In genomic region chr14:100278702-100279101, GRCh38 we compare ENCODE assay signal across 8 cellular contexts. TPM values are rescaled to one million over a fixed set of nuclear protein-coding genes. Genes with fewer than 3 reads are reported as not detected.
DNase-seq lines count a peak whose midpoint lies in the region; ATAC-seq and TF ChIP-seq lines count a peak whose summit lies in the region.

No MANE protein-coding gene starts in this region.

- TF ChIP-seq CTCF in right atrium auricular region (IDR thresholded peaks at IDR 0.05) (no peak), transverse colon (IDR thresholded peaks at IDR 0.05) (no peak)

- H3K4me3 ChIP-seq in right atrium auricular region (no peak overlapping the region), transverse colon (no peak overlapping the region)

- peak; percentile 14 for ATAC-seq in left ventricle myocardium superior
- ATAC-seq in GM21528 (IDR thresholded peaks at IDR 0.05; ENCODE audit: low FRiP score, unreplicated experiment) = no peak
- ATAC-seq in HG03457 (IDR thresholded peaks at IDR 0.05; ENCODE audit: unreplicated experiment) = no peak

- H3K27ac ChIP-seq in right atrium auricular region = no peak overlapping the region
- no peak overlapping the region for H3K27ac ChIP-seq in transverse colon

- TF ChIP-seq EP300 in transverse colon (IDR thresholded peaks at IDR 0.05; ENCODE audit: low read depth) = no peak

- WGBS in transverse colon (ENCODE audit: low coverage in 1 of 2), 2 donors = 53 to 75% methylated on average over 2 to 8 of the region's 8 CpGs

- TF ChIP-seq POLR2A in transverse colon (IDR thresholded peaks at IDR 0.05) = no peak

- H3K27me3 ChIP-seq in right atrium auricular region (no peaks in the 10 kb centered on the region), transverse colon (no peaks in the 10 kb centered on the region)

- H3K9me3 ChIP-seq in right atrium auricular region = no peaks in the 10 kb centered on the region
- H3K9me3 ChIP-seq in transverse colon = no peaks in the 10 kb centered on the region

- in situ Hi-C loops in transverse colon (cut with MboI; ENCODE audit: low pct_ligation_motif_present in 1 of 4, low pct_unique_long_range_greater_than_20kb in 1 of 4, low sequenced_read_pairs in 3 of 4) = no loop called here

- DNase-seq in left ventricle myocardium superior (no peak), right atrium auricular region (ENCODE audit: low spot score) (no peak), NOMO-1 (lab: John Stamatoyannopoulos, UW; ENCODE audit: unreplicated experiment in 2 of 2) (peak; percentile 51 to 64), epidermal melanocyte (ENCODE audit: insufficient read length, low spot score) (peak; percentile 90), transverse colon (no peak)
- no peak for DNase-seq in activated CD4-positive, alpha-beta T cell treated with anti-CD3 and anti-CD28 coated beads for 4 hours

- H3K36me3 ChIP-seq in right atrium auricular region (peaks cover 5% of the 10 kb centered on the region), transverse colon (peaks cover 0 to 6% (median 0%) of the 10 kb centered on the region in 4 donors)

- intact Hi-C loops in left ventricle myocardium superior (cut with micrococcal nuclease) = no loop called here
- intact Hi-C loops in transverse colon (cut with DNase I; ENCODE audit: low total_unique reads) = loop anchor here (5.0 kb wide), 1 partner anchor 34 kb away; no protein-coding TSS in a partner anchor

- H3K4me1 ChIP-seq in right atrium auricular region (peaks cover 0 to 34% of the 10 kb centered on the region in 2 donors), transverse colon (peaks cover 0 to 20% (median 9%) of the 10 kb centered on the region in 4 donors)

RNA-seq across cellular contexts. Expression of gene SLC25A29, which starts 27.5 kb away (rescaled TPM):
- total RNA-seq in left ventricle myocardium superior (16.5 TPM), right atrium auricular region (10 to 100 TPM; 24.7 to 34.0 TPM), transverse colon (10 to 100 TPM; 16.8 to 62.7 (median 19.7) TPM)

RNA-seq across cellular contexts. Expression of gene YY1, which starts 39.8 kb away (rescaled TPM):
- total RNA-seq in left ventricle myocardium superior (48.1 TPM), right atrium auricular region (10 to 100 TPM; 31.3 to 36.3 TPM), transverse colon (10 to 100 TPM; 50.8 to 61.3 (median 58.6) TPM)

RNA-seq across cellular contexts. Expression of gene SLC25A47, which starts 44.4 kb away (rescaled TPM):
- total RNA-seq in left ventricle myocardium superior = not detected
- total RNA-seq in right atrium auricular region = not detected
- under 1 TPM in 2 of 4 donors, not detected in 2; 0.27 to 0.32 TPM for total RNA-seq in transverse colon

Comparison
In these comparisons a context has a peak if more than half of its experiments do, and no peak if none do; other contexts are left out.
1. DNase-seq: peak in NOMO-1 (2 of 2) and epidermal melanocyte (single experiment); none in left ventricle myocardium superior (single experiment), right atrium auricular region (single experiment), transverse colon (single experiment) and activated CD4-positive, alpha-beta T cell treated with anti-CD3 and anti-CD28 coated beads for 4 hours (0 of 2).